15 cellular contexts compared by ENCODE assay signal in genomic region chr18:74525741-74526140, GRCh38. TPM values are rescaled to one million over a fixed set of nuclear protein-coding genes. Genes with fewer than 3 reads are reported as not detected.
DNase-seq lines count a peak whose midpoint lies in the region; ATAC-seq, FAIRE-seq and TF ChIP-seq lines count a peak whose summit lies in the region.
"Had no signal": no experiment of that assay in that cellular context is flagged by ENCODE, and none has a peak within 500 bp of the region (broad histone marks: within the 10 kb centered on the region; RNA-seq: fewer than 3 reads in every experiment).

No MANE protein-coding gene starts in this region.

- H3K9ac ChIP-seq in kidney (ENCODE audit: low read length in 2 of 2): no peak overlapping the region
- no peak overlapping the region for H3K9ac ChIP-seq in mucosa of rectum (ENCODE audit: low read depth in 1 of 2, low read length in 2 of 2)

- no peak for TF ChIP-seq EP300 in transverse colon (IDR thresholded peaks at IDR 0.05; ENCODE audit: low read depth)

- TF ChIP-seq CTCF in Peyer's patch (IDR thresholded peaks at IDR 0.05): peak in 3 of 6 experiments; percentile 23 to 31 (median 24)
- peak; percentile 5 for TF ChIP-seq CTCF in kidney (IDR thresholded peaks at IDR 0.05; ENCODE audit: borderline replicate concordance, extremely low read depth, insufficient read depth)
- TF ChIP-seq CTCF in transverse colon (IDR thresholded peaks at IDR 0.05): no peak

- H3K4me3 ChIP-seq in Peyer's patch (no peak overlapping the region), kidney (ENCODE audit: low read length in 2 of 2) (no peak overlapping the region), mucosa of rectum (ENCODE audit: low read length in 2 of 2) (peak overlapping the region in 1 of 2 donors; percentile 26), transverse colon (no peak overlapping the region)
- H3K4me3 ChIP-seq: GM23338 had no signal

- TF ChIP-seq POLR2A in Peyer's patch (IDR thresholded peaks at IDR 0.05) (peak in 1 of 2 donors; percentile 28), transverse colon (IDR thresholded peaks at IDR 0.05) (peak; percentile 13)

- H3K9me3 ChIP-seq in Peyer's patch (no peaks in the 10 kb centered on the region), kidney (ENCODE audit: control insufficient read depth in 1 of 2, low read length in 2 of 2) (no peaks in the 10 kb centered on the region), mucosa of rectum (ENCODE audit: control insufficient read depth in 2 of 2, low read length in 2 of 2) (no peaks in the 10 kb centered on the region), transverse colon (no peaks in the 10 kb centered on the region)

- H3K36me3 ChIP-seq in Peyer's patch: peaks cover 0 to 7% (median 0%) of the 10 kb centered on the region in 3 donors
- peaks cover 3 to 12% of the 10 kb centered on the region in 2 donors for H3K36me3 ChIP-seq in kidney (ENCODE audit: control insufficient read depth in 1 of 2, insufficient read depth in 2 of 2, low read length in 2 of 2)
- H3K36me3 ChIP-seq in mucosa of rectum (ENCODE audit: control insufficient read depth in 2 of 2, insufficient read depth in 2 of 2, low read length in 2 of 2): peaks cover 7 to 8% of the 10 kb centered on the region in 2 donors
- no peaks in the 10 kb centered on the region for H3K36me3 ChIP-seq in transverse colon

- intact Hi-C loops in kidney (cut with DNase I) (no loop called here), transverse colon (cut with DNase I; ENCODE audit: low total_unique reads) (no loop called here)

- FAIRE-seq in kidney (lab: Jason Lieb, UNC): no peak

- in situ Hi-C loops in transverse colon (cut with MboI; ENCODE audit: low pct_ligation_motif_present in 1 of 4, low pct_unique_long_range_greater_than_20kb in 1 of 4, low sequenced_read_pairs in 3 of 4): no loop called here

- H3K4me1 ChIP-seq in Peyer's patch (peaks cover 0 to 32% (median 2%) of the 10 kb centered on the region in 4 donors), kidney (ENCODE audit: control insufficient read depth in 1 of 2, insufficient read depth in 1 of 2, low read depth in 1 of 2, low read length in 2 of 2) (peaks cover 25 to 28% of the 10 kb centered on the region in 2 donors), mucosa of rectum (ENCODE audit: control insufficient read depth in 2 of 2, insufficient read depth in 2 of 2, low read length in 2 of 2) (peaks cover 5 to 17% of the 10 kb centered on the region in 2 donors), transverse colon (peaks cover 0 to 33% (median 11%) of the 10 kb centered on the region in 4 donors)

- no peaks in the 10 kb centered on the region for H3K27me3 ChIP-seq in Peyer's patch
- H3K27me3 ChIP-seq in mucosa of rectum (ENCODE audit: control insufficient read depth in 2 of 2, insufficient read depth in 2 of 2, low read length in 2 of 2): no peaks in the 10 kb centered on the region
- no peaks in the 10 kb centered on the region for H3K27me3 ChIP-seq in transverse colon

- no peak for ATAC-seq in HG03045 (IDR thresholded peaks at IDR 0.05; ENCODE audit: unreplicated experiment)
- ATAC-seq: GM23338 had no signal

- 46% methylated on average over 9 of the region's 9 CpGs; no CpG with 5 or more reads in 1 of the 2 donors for WGBS in transverse colon (ENCODE audit: low coverage in 1 of 2), 2 donors

- DNase-seq in Peyer's patch (peak in 2 of 3 donors; percentile 95), kidney (peak; percentile 76), transverse colon (peak; percentile 89), NCI-H146 treated with DMSO at 0.1 percent for 48 hours (lab: John Stamatoyannopoulos, UW; ENCODE audit: unreplicated experiment) (no peak), hypothalamus (lab: John Stamatoyannopoulos, UW) (no peak)
- DNase-seq: ACHN; Calu3; CD4-positive, CD25-positive, alpha-beta regulatory T cell; Karpas-422; NCI-H2029; NCI-H510A; SHP77 treated with DMSO at 0.1 percent for 48 hours had no signal

- H3K27ac ChIP-seq in Peyer's patch (peak overlapping the region in 3 of 4 donors; percentile 46 to 92 (median 77)), kidney (ENCODE audit: low read depth in 2 of 2, low read length in 2 of 2) (no peak overlapping the region), mucosa of rectum (ENCODE audit: low read depth in 2 of 2, low read length in 2 of 2) (peak overlapping the region; percentile 55 to 70), transverse colon (peak overlapping the region in 2 of 4 donors; percentile 33 to 62)

RNA-seq across cellular contexts. Expression of gene CNDP1, which starts 8.6 kb away (rescaled TPM):
- under 1 TPM in 1 of 4 donors, not detected in 3; 0.53 TPM for total RNA-seq in Peyer's patch
- total RNA-seq in kidney: 1.4 TPM
- polyA plus RNA-seq in kidney (ENCODE audit: insufficient read depth, low read depth, low replicate concordance): 2.9 TPM
- total RNA-seq in transverse colon: not detected
- total RNA-seq: Calu3 had no signal
- polyA plus RNA-seq: CD4-positive, CD25-positive, alpha-beta regulatory T cell had no signal

RNA-seq across cellular contexts. Expression of gene CNDP2, which starts 29.6 kb away (rescaled TPM):
- total RNA-seq in Peyer's patch: 100 to 1,000 TPM; 283 to 798 (median 653) TPM
- 740 TPM for total RNA-seq in kidney
- 499 TPM for polyA plus RNA-seq in kidney (ENCODE audit: insufficient read depth, low read depth, low replicate concordance)
- total RNA-seq in transverse colon: 100 to 1,000 TPM; 143 to 284 (median 155) TPM

Comparison
In these comparisons a context has a peak if more than half of its experiments do, and no peak if none do; other contexts are left out.
1. DNase-seq: peak in Peyer's patch (2 of 3), kidney (single experiment) and transverse colon (single experiment); none in NCI-H146 treated with DMSO at 0.1 percent for 48 hours (single experiment) and hypothalamus (0 of 51).
2. H3K27ac ChIP-seq: peak in Peyer's patch (3 of 4) and mucosa of rectum (2 of 2); none in kidney (0 of 2).